In genomic region chr5:80963966-80964481, GRCh38 we compare ENCODE assay signal across 13 cellular contexts. TPM values are rescaled to one million over a fixed set of nuclear protein-coding genes. Genes with fewer than 3 reads are reported as not detected.
DNase-seq lines count a peak whose midpoint lies in the region; ATAC-seq and TF ChIP-seq lines count a peak whose summit lies in the region.
"Had no signal": no experiment of that assay in that cellular context is flagged by ENCODE, and none has a peak within 500 bp of the region (broad histone marks: within the 10 kb centered on the region; RNA-seq: fewer than 3 reads in every experiment).

No MANE protein-coding gene starts in this region.

- intact Hi-C loops in CD4-positive, alpha-beta memory T cell (cut with micrococcal nuclease) = loop anchor here (5.0 to 10.0 kb wide), 2 partner anchors 309 to 338 kb away; partner anchors contain the start of genes DHFR, MSH3 and ZCCHC9

- H2AK5ac ChIP-seq in mesenchymal stem cell (ENCODE audit: low read length, severe bottlenecking) = no peak overlapping the region

- H3K4me3 ChIP-seq in CD4-positive, alpha-beta memory T cell (ENCODE audit: low read length in 2 of 2) = no peak overlapping the region
- no peak overlapping the region for H3K4me3 ChIP-seq in HEK293 (ENCODE audit: low read depth, low read length)
- H3K4me3 ChIP-seq in mesenchymal stem cell (ENCODE audit: insufficient read depth in 1 of 2, low read depth in 1 of 2, low read length in 2 of 2) = no peak overlapping the region
- H3K4me3 ChIP-seq: skin epidermis had no signal

- POLR2A ChIA-PET in CD4-positive, alpha-beta memory T cell (lab: Charles Lee; ENCODE audit: partially characterized antibody) = interaction anchor here (0.9 to 5.1 kb wide), 2 partner anchors 43 to 144 kb away, joined by 4 to 70 read pairs; no protein-coding TSS in a partner anchor
- POLR2A ChIA-PET in HEK293 (lab: Yijun Ruan, JAX) = no interaction called here

- WGBS in mesenchymal stem cell = 28% methylated on average over 2 of the region's 3 CpGs

- no peaks in the 10 kb centered on the region for H3K36me3 ChIP-seq in CD4-positive, alpha-beta memory T cell (ENCODE audit: insufficient read depth, low read length)
- H3K36me3 ChIP-seq in HEK293 (ENCODE audit: control insufficient read depth in 2 of 2, insufficient read depth in 1 of 2, low read length in 2 of 2) = no peaks in the 10 kb centered on the region
- H3K36me3 ChIP-seq in mesenchymal stem cell (ENCODE audit: control insufficient read depth in 1 of 2, insufficient read depth in 2 of 2, low read depth in 1 of 2, low read length in 2 of 2) = no peaks in the 10 kb centered on the region

- H3K4me2 ChIP-seq in mesenchymal stem cell (ENCODE audit: low read length, poor library complexity, severe bottlenecking) = no peak overlapping the region

- CTCF ChIA-PET in CD4-positive, alpha-beta memory T cell (lab: Charles Lee; ENCODE audit: partially characterized antibody) = interaction anchor here (0.7 to 2.3 kb wide), 5 partner anchors 28 to 202 kb away, joined by 3 to 14 read pairs (median 3); no protein-coding TSS in a partner anchor
- CTCF ChIA-PET in HEK293 (lab: Yijun Ruan, JAX) = interaction anchor here (0.6 to 1.0 kb wide), 2 partner anchors 9 to 59 kb away, joined by 4 to 5 read pairs; no protein-coding TSS in a partner anchor

- no peak overlapping the region for H2BK12ac ChIP-seq in mesenchymal stem cell (ENCODE audit: low read length in 2 of 2)

- DNase-seq in CD4-positive, alpha-beta memory T cell = no peak
- no peak for DNase-seq in activated naive CD8-positive, alpha-beta T cell treated with anti-CD3 and anti-CD28 coated beads, Interleukin-2, amount 50 U/mL, for 24 hours
- peak; percentile 60 for DNase-seq in mesenchymal stem cell
- no peak for DNase-seq in NCI-H1417 treated with DMSO at 0.1 percent for 48 hours (lab: John Stamatoyannopoulos, UW)
- no peak for DNase-seq in mesenteric fat pad (ENCODE audit: low spot score)
- DNase-seq: activated B cell treated with CpG ODN at 0.5 μM for 24 hours; DMS153; effector CD4-positive, alpha-beta T cell; naive B cell had no signal

- ATAC-seq in activated naive CD8-positive, alpha-beta T cell treated with anti-CD3 and anti-CD28 coated beads, Interleukin-2, amount 50 U/mL, for 24 hours = no peak
- no peak for ATAC-seq in HG02870 (IDR thresholded peaks at IDR 0.05; ENCODE audit: unreplicated experiment)
- ATAC-seq: activated naive CD4-positive, alpha-beta T cell treated with anti-CD3 and anti-CD28 coated beads, Interleukin-2, amount 50 U/mL, for 72 hours had no signal

- H4K91ac ChIP-seq in mesenchymal stem cell (ENCODE audit: low read length) = no peak overlapping the region

- no peaks in the 10 kb centered on the region for H3K27me3 ChIP-seq in CD4-positive, alpha-beta memory T cell (ENCODE audit: insufficient read depth, low read length)
- peaks cover 18 to 26% of the 10 kb centered on the region in 2 experiments for H3K27me3 ChIP-seq in mesenchymal stem cell (ENCODE audit: control insufficient read depth in 1 of 2, insufficient read depth in 1 of 2, low read length in 2 of 2)

- H3K27ac Mint-ChIP-seq in CD4-positive, alpha-beta memory T cell = peak overlapping the region in 4 of 7 donors; percentile 3 to 79 (median 32)
- H3K27ac Mint-ChIP-seq in activated naive CD8-positive, alpha-beta T cell treated with anti-CD3 and anti-CD28 coated beads, Interleukin-2, amount 50 U/mL, for 24 hours = peak overlapping the region; percentile 76
- H3K27ac Mint-ChIP-seq: activated B cell treated with CpG ODN at 0.5 μM for 24 hours, naive B cell had no signal

- TF ChIP-seq CTCF in HEK293 (tag by site-specific recombination; IDR thresholded peaks at IDR 0.05) = no peak

- no peaks in the 10 kb centered on the region for H3K9me3 ChIP-seq in CD4-positive, alpha-beta memory T cell (ENCODE audit: control insufficient read depth in 1 of 2, low read length in 2 of 2)
- no peaks in the 10 kb centered on the region for H3K9me3 ChIP-seq in HEK293 (ENCODE audit: control insufficient read depth, insufficient read depth, low read depth, low read length)
- no peaks in the 10 kb centered on the region for H3K9me3 ChIP-seq in mesenchymal stem cell (ENCODE audit: control insufficient read depth, low read length)

- no peak overlapping the region for H2BK5ac ChIP-seq in mesenchymal stem cell (ENCODE audit: low read depth, low read length, poor library complexity, severe bottlenecking)

- H3K79me1 ChIP-seq in mesenchymal stem cell (replicated peaks; ENCODE audit: low read length, poor library complexity, severe bottlenecking) = no peaks in the 10 kb centered on the region

- H2AFZ ChIP-seq in mesenchymal stem cell (ENCODE audit: low read depth, low read length) = no peak overlapping the region

- H3K18ac ChIP-seq in mesenchymal stem cell (ENCODE audit: low read depth in 1 of 2, low read length in 2 of 2) = no peak overlapping the region

- no peak overlapping the region for H2BK120ac ChIP-seq in mesenchymal stem cell (ENCODE audit: low read depth, low read length)

- no peak overlapping the region for H4K8ac ChIP-seq in mesenchymal stem cell (ENCODE audit: low read length)

- H3K9me3 Mint-ChIP-seq in CD4-positive, alpha-beta memory T cell = no peaks in the 10 kb centered on the region
- H3K9me3 Mint-ChIP-seq in activated naive CD8-positive, alpha-beta T cell treated with anti-CD3 and anti-CD28 coated beads, Interleukin-2, amount 50 U/mL, for 24 hours = no peaks in the 10 kb centered on the region
- H3K9me3 Mint-ChIP-seq: activated B cell treated with CpG ODN at 0.5 μM for 24 hours; activated naive CD4-positive, alpha-beta T cell treated with anti-CD3 and anti-CD28 coated beads, Interleukin-2, amount 50 U/mL, for 72 hours had no signal

- H2BK15ac ChIP-seq in mesenchymal stem cell (ENCODE audit: low read depth, poor library complexity, severe bottlenecking) = no peak overlapping the region

- H3K14ac ChIP-seq in mesenchymal stem cell (ENCODE audit: low read length in 2 of 2) = no peak overlapping the region

- no peak overlapping the region for H3K23ac ChIP-seq in mesenchymal stem cell (ENCODE audit: low read length in 2 of 2)

- H3K4ac ChIP-seq in mesenchymal stem cell (ENCODE audit: low read depth in 1 of 2, low read length in 2 of 2) = no peak overlapping the region

- peaks cover 0 to 13% of the 10 kb centered on the region in 2 donors for H3K36me3 Mint-ChIP-seq in CD4-positive, alpha-beta memory T cell
- peaks cover 7% of the 10 kb centered on the region for H3K36me3 Mint-ChIP-seq in activated naive CD8-positive, alpha-beta T cell treated with anti-CD3 and anti-CD28 coated beads, Interleukin-2, amount 50 U/mL, for 24 hours (ENCODE audit: low read depth)

- H3K27me3 Mint-ChIP-seq in CD4-positive, alpha-beta memory T cell = no peaks in the 10 kb centered on the region
- H3K27me3 Mint-ChIP-seq in activated naive CD8-positive, alpha-beta T cell treated with anti-CD3 and anti-CD28 coated beads, Interleukin-2, amount 50 U/mL, for 24 hours = peaks cover 6% of the 10 kb centered on the region

- H3K9ac ChIP-seq in mesenchymal stem cell (ENCODE audit: low read length) = no peak overlapping the region

- H3K4me1 ChIP-seq in CD4-positive, alpha-beta memory T cell (ENCODE audit: insufficient read depth, low read length) = peaks cover 35% of the 10 kb centered on the region
- H3K4me1 ChIP-seq in HEK293 (ENCODE audit: control insufficient read depth, insufficient read depth, low read length) (peaks cover 17% of the 10 kb centered on the region), mesenchymal stem cell (ENCODE audit: control insufficient read depth, insufficient read depth, low read depth, low read length) (peaks cover 17% of the 10 kb centered on the region)

- H3K4me1 Mint-ChIP-seq in CD4-positive, alpha-beta memory T cell = peaks cover 43 to 72% (median 56%) of the 10 kb centered on the region in 4 donors
- H3K4me1 Mint-ChIP-seq in activated naive CD8-positive, alpha-beta T cell treated with anti-CD3 and anti-CD28 coated beads, Interleukin-2, amount 50 U/mL, for 24 hours = peaks cover 77% of the 10 kb centered on the region

- peak overlapping the region in 6 of 8 donors; percentile 54 to 77 (median 67) for H3K4me3 Mint-ChIP-seq in CD4-positive, alpha-beta memory T cell
- H3K4me3 Mint-ChIP-seq in activated naive CD8-positive, alpha-beta T cell treated with anti-CD3 and anti-CD28 coated beads, Interleukin-2, amount 50 U/mL, for 24 hours = peak overlapping the region; percentile 95
- H3K4me3 Mint-ChIP-seq: activated B cell treated with CpG ODN at 0.5 μM for 24 hours, naive B cell had no signal

- H3K27ac ChIP-seq in CD4-positive, alpha-beta memory T cell (ENCODE audit: low read depth, low read length) = no peak overlapping the region
- no peak overlapping the region for H3K27ac ChIP-seq in HEK293 (ENCODE audit: extremely low read depth, low read depth, low read length)
- H3K27ac ChIP-seq in mesenchymal stem cell (ENCODE audit: low read length, poor library complexity, severe bottlenecking) = no peak overlapping the region

TF ChIP-seq in HEK293, 187 proteins besides CTCF, POLR2A, EP300 and RAD21 (continues in another document):
- TF ChIP-seq, protein P1, sequence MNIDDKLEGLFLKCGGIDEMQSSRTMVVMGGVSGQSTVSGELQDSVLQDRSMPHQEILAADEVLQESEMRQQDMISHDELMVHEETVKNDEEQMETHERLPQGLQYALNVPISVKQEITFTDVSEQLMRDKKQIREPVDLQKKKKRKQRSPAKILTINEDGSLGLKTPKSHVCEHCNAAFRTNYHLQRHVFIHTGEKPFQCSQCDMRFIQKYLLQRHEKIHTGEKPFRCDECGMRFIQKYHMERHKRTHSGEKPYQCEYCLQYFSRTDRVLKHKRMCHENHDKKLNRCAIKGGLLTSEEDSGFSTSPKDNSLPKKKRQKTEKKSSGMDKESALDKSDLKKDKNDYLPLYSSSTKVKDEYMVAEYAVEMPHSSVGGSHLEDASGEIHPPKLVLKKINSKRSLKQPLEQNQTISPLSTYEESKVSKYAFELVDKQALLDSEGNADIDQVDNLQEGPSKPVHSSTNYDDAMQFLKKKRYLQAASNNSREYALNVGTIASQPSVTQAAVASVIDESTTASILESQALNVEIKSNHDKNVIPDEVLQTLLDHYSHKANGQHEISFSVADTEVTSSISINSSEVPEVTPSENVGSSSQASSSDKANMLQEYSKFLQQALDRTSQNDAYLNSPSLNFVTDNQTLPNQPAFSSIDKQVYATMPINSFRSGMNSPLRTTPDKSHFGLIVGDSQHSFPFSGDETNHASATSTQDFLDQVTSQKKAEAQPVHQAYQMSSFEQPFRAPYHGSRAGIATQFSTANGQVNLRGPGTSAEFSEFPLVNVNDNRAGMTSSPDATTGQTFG (tag by site-specific recombination; IDR thresholded peaks at IDR 0.05; ENCODE audit: borderline replicate concordance) = no peak
- TF ChIP-seq ZNF530 (tag by site-specific recombination; IDR thresholded peaks at IDR 0.05; ENCODE audit: low read depth) = no peak

RNA-seq across cellular contexts. Expression of gene RASGRF2, which starts 3.9 kb away (rescaled TPM):
- 10 to 100 TPM; 33.7 to 39.3 TPM for total RNA-seq in CD4-positive, alpha-beta memory T cell
- 10 to 100 TPM; 10.0 to 16.9 TPM for polyA plus RNA-seq in CD4-positive, alpha-beta memory T cell
- 24.9 TPM for polyA plus RNA-seq in mesenchymal stem cell (2013, experiment 1 of 2)
- polyA plus RNA-seq in mesenchymal stem cell (2013, experiment 2 of 2) = 25.2 TPM
- 30.7 TPM for total RNA-seq in mesenteric fat pad
